16 cellular contexts compared by ENCODE assay signal in the genomic region with DNA sequence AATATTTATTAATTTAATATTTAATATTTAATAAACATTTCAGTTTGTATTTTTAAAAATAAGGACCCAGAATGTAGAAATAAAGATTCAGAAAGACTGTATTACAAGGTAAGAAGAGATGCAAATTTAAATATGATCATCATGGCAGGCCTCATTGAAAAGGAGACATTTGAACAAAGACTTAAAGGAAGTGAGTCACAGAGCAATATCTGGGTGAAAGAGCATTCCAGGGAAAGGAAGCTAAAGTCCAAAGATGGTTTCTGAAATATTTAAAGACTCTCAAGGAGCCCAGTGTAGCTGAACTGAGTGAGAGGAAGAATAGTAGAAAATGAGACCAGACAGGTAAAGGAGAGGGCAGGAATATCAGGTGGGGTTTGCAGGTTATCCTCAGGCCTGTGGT. TPM values are rescaled to one million over a fixed set of nuclear protein-coding genes. Genes with fewer than 3 reads are reported as not detected.
DNase-seq lines count a peak whose midpoint lies in the region; ATAC-seq and TF ChIP-seq lines count a peak whose summit lies in the region.
"Had no signal": no experiment of that assay in that cellular context is flagged by ENCODE, and none has a peak within 500 bp of the region (broad histone marks: within the 10 kb centered on the region; RNA-seq: fewer than 3 reads in every experiment).

No MANE protein-coding gene starts in this region.

- no peaks in the 10 kb centered on the region for H3K36me3 Mint-ChIP-seq in glutamatergic neuron (ENCODE audit: unreplicated experiment)
- H3K36me3 Mint-ChIP-seq: CD4-positive, CD25-positive, alpha-beta regulatory T cell; stimulated activated effector memory CD8-positive, alpha-beta T cell treated with anti-CD3 and anti-CD28 coated beads, Interleukin-12 subunit alpha, Interleukin-12 subunit beta, amount 100 ng/mL, for 72 hours had no signal

- H3K27me3 Mint-ChIP-seq in glutamatergic neuron (ENCODE audit: unreplicated experiment), result no peaks in the 10 kb centered on the region

- H3K4me1 Mint-ChIP-seq in glutamatergic neuron (ENCODE audit: low read depth, unreplicated experiment), result no peaks in the 10 kb centered on the region
- H3K4me1 Mint-ChIP-seq: CD4-positive, CD25-positive, alpha-beta regulatory T cell; stimulated activated effector memory CD8-positive, alpha-beta T cell treated with anti-CD3 and anti-CD28 coated beads, Interleukin-12 subunit alpha, Interleukin-12 subunit beta, amount 100 ng/mL, for 72 hours had no signal

- no peak overlapping the region for H3K4me3 ChIP-seq in AG10803 (ENCODE audit: low read length)
- H3K4me3 ChIP-seq: coronary artery, lower lobe of right lung had no signal

- H3K4me3 Mint-ChIP-seq in glutamatergic neuron (ENCODE audit: unreplicated experiment), result no peak overlapping the region
- H3K4me3 Mint-ChIP-seq: CD4-positive, CD25-positive, alpha-beta regulatory T cell; stimulated activated effector memory CD8-positive, alpha-beta T cell treated with anti-CD3 and anti-CD28 coated beads, Interleukin-12 subunit alpha, Interleukin-12 subunit beta, amount 100 ng/mL, for 72 hours had no signal

- TF ChIP-seq CTCF in AG10803 (conservative IDR thresholded peaks at IDR 0.05; ENCODE audit: low read length), result no peak
- no peak for TF ChIP-seq CTCF in glutamatergic neuron (IDR thresholded peaks at IDR 0.05; ENCODE audit: partially characterized antibody, unreplicated experiment)

- H3K27ac Mint-ChIP-seq in glutamatergic neuron (ENCODE audit: unreplicated experiment), result no peak overlapping the region
- H3K27ac Mint-ChIP-seq: CD4-positive, CD25-positive, alpha-beta regulatory T cell; stimulated activated effector memory CD8-positive, alpha-beta T cell treated with anti-CD3 and anti-CD28 coated beads, Interleukin-12 subunit alpha, Interleukin-12 subunit beta, amount 100 ng/mL, for 72 hours had no signal

- peak; percentile 66 for DNase-seq in AG10803 (ENCODE audit: low read depth)
- DNase-seq in NCI-H226, result peak; percentile 51
- DNase-seq in dedifferentiated amniotic fluid mesenchymal stem cell (ENCODE audit: extremely low spot score), result peak; percentile 31
- DNase-seq in left colon, result no peak
- DNase-seq in glutamatergic neuron, result no peak
- DNase-seq: activated naive CD4-positive, alpha-beta T cell treated with Interleukin-2 at 50 U/mL for 16 hours; CD4-positive, CD25-positive, alpha-beta regulatory T cell; lower lobe of right lung; MV-4-11; NCI-H446; occipital lobe had no signal

- ATAC-seq in left colon (peak; percentile 70), GM21576 (IDR thresholded peaks at IDR 0.05; ENCODE audit: unreplicated experiment) (no peak), HG02981 (IDR thresholded peaks at IDR 0.05; ENCODE audit: unreplicated experiment) (no peak), GM18858 (IDR thresholded peaks at IDR 0.05; ENCODE audit: unreplicated experiment) (no peak)
- ATAC-seq: lower lobe of right lung; stimulated activated effector memory CD8-positive, alpha-beta T cell treated with anti-CD3 and anti-CD28 coated beads, Interleukin-12 subunit alpha, Interleukin-12 subunit beta, amount 100 ng/mL, for 72 hours had no signal

- intact Hi-C loops in left colon (cut with DNase I, micrococcal nuclease), result no loop called here

- H3K9me3 Mint-ChIP-seq in glutamatergic neuron (ENCODE audit: unreplicated experiment), result no peaks in the 10 kb centered on the region
- H3K9me3 Mint-ChIP-seq: stimulated activated effector memory CD8-positive, alpha-beta T cell treated with anti-CD3 and anti-CD28 coated beads, Interleukin-12 subunit alpha, Interleukin-12 subunit beta, amount 100 ng/mL, for 72 hours had no signal

RNA-seq across cellular contexts. Expression of a gene that starts 5.9 kb away (rescaled TPM):
- total RNA-seq in left colon (not detected), glutamatergic neuron (ENCODE audit: unreplicated experiment) (not detected)
- total RNA-seq: CD4-positive, CD25-positive, alpha-beta regulatory T cell; lower lobe of right lung; occipital lobe had no signal

RNA-seq across cellular contexts. Expression of a gene that starts 8.6 kb away (rescaled TPM):
- total RNA-seq in left colon (not detected), glutamatergic neuron (ENCODE audit: unreplicated experiment) (not detected)
- total RNA-seq: CD4-positive, CD25-positive, alpha-beta regulatory T cell; lower lobe of right lung; occipital lobe had no signal

RNA-seq across cellular contexts. Expression of a gene that starts 24.5 kb away (rescaled TPM):
- total RNA-seq in left colon (not detected), glutamatergic neuron (ENCODE audit: unreplicated experiment) (not detected)
- total RNA-seq: CD4-positive, CD25-positive, alpha-beta regulatory T cell; lower lobe of right lung; occipital lobe had no signal

RNA-seq across cellular contexts. Expression of a gene that starts 43.4 kb away (rescaled TPM):
- total RNA-seq in left colon (not detected), glutamatergic neuron (ENCODE audit: unreplicated experiment) (not detected)
- total RNA-seq: CD4-positive, CD25-positive, alpha-beta regulatory T cell; lower lobe of right lung; occipital lobe had no signal

Comparison
In these comparisons a context has a peak if more than half of its experiments do, and no peak if none do; other contexts are left out.
1. DNase-seq: peak in AG10803 (single experiment), NCI-H226 (single experiment) and dedifferentiated amniotic fluid mesenchymal stem cell (single experiment); none in left colon (0 of 2) and glutamatergic neuron (single experiment).